Comparison of ENCODE assay signal across 14 cellular contexts in genomic region chr12:77204055-77204454, GRCh38.
DNase-seq lines count a peak whose midpoint lies in the region; ATAC-seq, FAIRE-seq and TF ChIP-seq lines count a peak whose summit lies in the region.
"Had no signal": no experiment of that assay in that cellular context is flagged by ENCODE, and none has a peak within 500 bp of the region (broad histone marks: within the 10 kb centered on the region; RNA-seq: fewer than 3 reads in every experiment).

No MANE protein-coding gene starts in this region.

- no peak overlapping the region for H3K4me2 ChIP-seq in Loucy (ENCODE audit: low read depth, low read length, poor library complexity, severe bottlenecking)
- H3K4me2 ChIP-seq in GM12878 (ENCODE audit: control insufficient read depth, insufficient read depth) = no peak overlapping the region
- H3K4me2 ChIP-seq: A549 had no signal

- TF ChIP-seq EP300 in GM12878 (IDR thresholded peaks at IDR 0.05; ENCODE audit: borderline replicate concordance in 1 of 2, control insufficient read depth in 1 of 2, low read depth in 2 of 2, low read length in 2 of 2) = no peak

- no peaks in the 10 kb centered on the region for H4K20me1 ChIP-seq in Loucy (ENCODE audit: insufficient read depth, low read length, poor library complexity, severe bottlenecking)
- H4K20me1 ChIP-seq in GM12878 (ENCODE audit: control insufficient read depth, insufficient read depth) = no peaks in the 10 kb centered on the region

- no peaks in the 10 kb centered on the region for H3K9me3 Mint-ChIP-seq in HFFc6
- H3K9me3 Mint-ChIP-seq: activated CD4-positive, alpha-beta memory T cell treated with anti-CD3 and anti-CD28 coated beads for 36 hours; T-helper 2 cell treated with Interferon-gamma antibody and Interleukin-4, amounts not matched to agents 5 μg/mL and 100 μg/mL, for 36 hours had no signal

- H3K36me3 ChIP-seq in Loucy (ENCODE audit: insufficient read depth, low read length) (no peaks in the 10 kb centered on the region), GM12878 (ENCODE audit: control insufficient read depth in 2 of 2, insufficient read depth in 2 of 2, low read length in 1 of 2) (no peaks in the 10 kb centered on the region)

- CTCF ChIA-PET in GM12878 (lab: Yijun Ruan, JAX) = interaction anchor here (0.7 to 1.1 kb wide), 3 partner anchors 11 to 193 kb away, joined by 3 to 5 read pairs (median 3); no protein-coding TSS in a partner anchor

- no peaks in the 10 kb centered on the region for H3K4me1 ChIP-seq in Loucy (ENCODE audit: insufficient read depth, low read length, poor library complexity, severe bottlenecking)
- H3K4me1 ChIP-seq in GM12878 (ENCODE audit: control insufficient read depth, insufficient read depth, low read length) = no peaks in the 10 kb centered on the region
- H3K4me1 ChIP-seq: A549 had no signal

- TF ChIP-seq POLR2A in GM12878 (IDR thresholded peaks at IDR 0.05; ENCODE audit: low read depth, low read length) = no peak

- no peaks in the 10 kb centered on the region for H3K27me3 Mint-ChIP-seq in HFFc6 (ENCODE audit: insufficient read depth)
- H3K27me3 Mint-ChIP-seq: activated CD4-positive, alpha-beta memory T cell treated with anti-CD3 and anti-CD28 coated beads for 36 hours had no signal

- H3K9me3 ChIP-seq in Loucy (ENCODE audit: insufficient read depth, low read depth, low read length) = no peaks in the 10 kb centered on the region
- H3K9me3 ChIP-seq in GM12878 (replicated peaks; ENCODE audit: control insufficient read depth, insufficient read depth, low read length) = no peaks in the 10 kb centered on the region
- H3K9me3 ChIP-seq: A549 had no signal

- POLR2A ChIA-PET in GM12878 (lab: Charles Lee) = no interaction called here

- RAD21 ChIA-PET in GM12878 (lab: Charles Lee; ENCODE audit: unreplicated experiment) = no interaction called here

- peak; percentile 5 for DNase-seq in NCI-H1436 (lab: John Stamatoyannopoulos, UW)
- no peak for DNase-seq in NCI-H1436 treated with DMSO at 0.1 percent for 48 hours (lab: John Stamatoyannopoulos, UW)
- DNase-seq in GM12878 (ENCODE audit: low read depth, low spot score) = no peak
- peak; percentile 7 to 16 for DNase-seq in lung microvascular endothelial cell (ENCODE audit: low read depth in 2 of 2)
- DNase-seq in HFFc6 = no peak
- DNase-seq in NCI-H2081 treated with DMSO at 0.1 percent for 48 hours (lab: John Stamatoyannopoulos, UW) = no peak
- DNase-seq: activated CD4-positive, alpha-beta memory T cell treated with anti-CD3 and anti-CD28 coated beads for 36 hours; NCI-H146; trophoblast cell had no signal

- H2AFZ ChIP-seq in Loucy (ENCODE audit: low read length) (no peak overlapping the region), GM12878 (ENCODE audit: control insufficient read depth, low read depth, low read length) (no peak overlapping the region)

- no peak for FAIRE-seq in GM12878 (lab: Jason Lieb, UNC)
- FAIRE-seq: A549 had no signal

- H3K79me2 ChIP-seq in Loucy (ENCODE audit: insufficient read depth, low read length) = no peaks in the 10 kb centered on the region
- no peaks in the 10 kb centered on the region for H3K79me2 ChIP-seq in GM12878 (ENCODE audit: control insufficient read depth, insufficient read depth, low read length)

- H3K9ac ChIP-seq in Loucy (ENCODE audit: low read depth, low read length, poor library complexity, severe bottlenecking) (no peak overlapping the region), GM12878 (ENCODE audit: control insufficient read depth, insufficient read depth, low read length) (no peak overlapping the region)

- peaks cover 7% of the 10 kb centered on the region for H3K4me1 Mint-ChIP-seq in HFFc6 (ENCODE audit: low read depth)

- H3K27ac ChIP-seq in GM12878 (ENCODE audit: control insufficient read depth, insufficient read depth) = no peak overlapping the region
- H3K27ac ChIP-seq: A549 had no signal

- peak; percentile 44; the same call in 2 of the 3 replicates for ATAC-seq in GM12878
- no peak for ATAC-seq in GM18870 (IDR thresholded peaks at IDR 0.05; ENCODE audit: unreplicated experiment)
- ATAC-seq: A549, left lobe of liver had no signal

- no peaks in the 10 kb centered on the region for H3F3A ChIP-seq in Loucy (ENCODE audit: low read depth)

- no peak overlapping the region for H3K27ac Mint-ChIP-seq in HFFc6
- H3K27ac Mint-ChIP-seq: activated CD4-positive, alpha-beta memory T cell treated with anti-CD3 and anti-CD28 coated beads for 36 hours; T-helper 2 cell treated with Interferon-gamma antibody and Interleukin-4, amounts not matched to agents 5 μg/mL and 100 μg/mL, for 36 hours had no signal

- H3K27me3 ChIP-seq in Loucy (ENCODE audit: insufficient read depth, low read length, poor library complexity, severe bottlenecking) = no peaks in the 10 kb centered on the region
- H3K27me3 ChIP-seq in GM12878 (replicated peaks in 1 of 2; ENCODE audit: control insufficient read depth in 2 of 2, insufficient read depth in 2 of 2, low read length in 1 of 2) = no peaks in the 10 kb centered on the region

- no peaks in the 10 kb centered on the region for H3K9me2 ChIP-seq in Loucy (replicated peaks; ENCODE audit: low read depth, low read length)

- H3K4me3 Mint-ChIP-seq in HFFc6 = no peak overlapping the region
- H3K4me3 Mint-ChIP-seq: activated CD4-positive, alpha-beta memory T cell treated with anti-CD3 and anti-CD28 coated beads for 36 hours; T-helper 2 cell treated with Interferon-gamma antibody and Interleukin-4, amounts not matched to agents 5 μg/mL and 100 μg/mL, for 36 hours had no signal

- WGBS in GM12878 (ENCODE audit: insufficient coverage, insufficient replicate concordance, low lambda C conversion rate, missing lambda C conversion rate) = 16% methylated on average over 3 of the region's 3 CpGs

- peak; percentile 29 for TF ChIP-seq CTCF in Loucy (conservative IDR thresholded peaks at IDR 0.05; ENCODE audit: low read length)
- TF ChIP-seq CTCF in GM12878 (IDR thresholded peaks at IDR 0.05 in 2 of 3, conservative IDR thresholded peaks at IDR 0.05 in 1 of 3; ENCODE audit: control insufficient read depth in 2 of 3, extremely low read depth in 1 of 3, insufficient read depth in 1 of 3, low read depth in 3 of 3, low read length in 3 of 3) = peak in 1 of 3 experiments; percentile 6; a peak in 1 of 6 replicates
- no peak for TF ChIP-seq CTCF in HFFc6 (IDR thresholded peaks at IDR 0.05)

- in situ Hi-C loops in GM12878 (cut with MboI) = no loop called here

- no peak overlapping the region for H3K4me3 ChIP-seq in Loucy (ENCODE audit: low read length, poor library complexity, severe bottlenecking)
- no peak overlapping the region for H3K4me3 ChIP-seq in GM12878
- H3K4me3 ChIP-seq: A549 had no signal

- no peak for TF ChIP-seq RAD21 in GM12878 (IDR thresholded peaks at IDR 0.05; ENCODE audit: insufficient read depth, low read depth, low read length)

- BruUV-seq in GM12878 (replicated peaks; lab: Mats Ljungman, UMichigan) = no TSS peak

- intact Hi-C loops in GM12878 (cut with micrococcal nuclease; ENCODE audit: unreplicated experiment) = no loop called here

- no peaks in the 10 kb centered on the region for H3K36me3 Mint-ChIP-seq in HFFc6 (ENCODE audit: low read depth)
- H3K36me3 Mint-ChIP-seq: activated CD4-positive, alpha-beta memory T cell treated with anti-CD3 and anti-CD28 coated beads for 36 hours had no signal

- SMC1A ChIA-PET in GM12878 (lab: Charles Lee; ENCODE audit: uncharacterized antibody, unreplicated experiment) = no interaction called here

TF ChIP-seq in GM12878, 131 proteins besides CTCF, POLR2A, EP300 and RAD21 (continues in another document):
- TF ChIP-seq TARDBP (IDR thresholded peaks at IDR 0.05; ENCODE audit: borderline replicate concordance) (no peak), NR2C1 (IDR thresholded peaks at IDR 0.05) (no peak), SRF (IDR thresholded peaks at IDR 0.05; ENCODE audit: low read depth in 2 of 2, low read length in 2 of 2) (no peak), ZNF592 (IDR thresholded peaks at IDR 0.05) (no peak)

Comparison
In these comparisons a context has a peak if more than half of its experiments do, and no peak if none do; other contexts are left out.
1. DNase-seq: peak in NCI-H1436 (single experiment) and lung microvascular endothelial cell (2 of 2); none in NCI-H1436 treated with DMSO at 0.1 percent for 48 hours (single experiment), GM12878 (single experiment), HFFc6 (single experiment) and NCI-H2081 treated with DMSO at 0.1 percent for 48 hours (single experiment).